Comparison of ENCODE assay signal across 1 cellular context in genomic region chr7:1054438-1055083, GRCh38.
TF ChIP-seq lines count a peak whose summit lies in the region.

No MANE protein-coding gene starts in this region.

TF ChIP-seq in GM23338, 12 proteins besides CTCF, POLR2A, EP300 and RAD21 (continued from another document):
- TF ChIP-seq ZNF462 (CRISPR knock-in tag; IDR thresholded peaks at IDR 0.05) (no peak), ETS1 (IDR thresholded peaks at IDR 0.05) (no peak), STAT1 (IDR thresholded peaks at IDR 0.05; ENCODE audit: unreplicated experiment) (no peak), NANOG (IDR thresholded peaks at IDR 0.05; ENCODE audit: borderline replicate concordance) (no peak), ZNF331 (CRISPR knock-in tag; IDR thresholded peaks at IDR 0.05; ENCODE audit: low read depth) (no peak)
